24 cellular contexts compared by ENCODE assay signal in the genomic region with DNA sequence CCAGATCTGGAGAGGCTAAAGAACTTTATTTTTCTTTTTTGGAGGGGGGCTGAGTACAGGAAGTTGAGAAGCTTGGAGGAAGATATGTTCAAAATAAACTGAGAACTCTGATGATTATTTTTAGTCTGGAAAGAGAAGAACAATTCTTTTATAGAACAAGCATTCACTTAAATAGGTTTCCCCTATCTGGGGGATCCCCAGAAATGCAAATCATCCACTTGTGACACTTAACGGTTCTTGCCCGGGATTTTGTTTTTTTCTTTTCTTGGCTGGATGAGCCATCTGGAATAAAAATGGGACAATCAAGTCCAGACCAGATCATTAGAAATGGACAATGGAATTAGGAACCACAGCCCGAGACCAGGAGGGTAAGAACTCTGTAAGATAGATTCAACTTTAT.
DNase-seq lines count a peak whose midpoint lies in the region; ATAC-seq and TF ChIP-seq lines count a peak whose summit lies in the region.
"Had no signal": no experiment of that assay in that cellular context is flagged by ENCODE, and none has a peak within 500 bp of the region (broad histone marks: within the 10 kb centered on the region; RNA-seq: fewer than 3 reads in every experiment).

No MANE protein-coding gene starts in this region.

- TF ChIP-seq CTCF in smooth muscle cell (IDR thresholded peaks at IDR 0.05; ENCODE audit: borderline replicate concordance, insufficient read depth, poor library complexity, severe bottlenecking) (no peak), colonic mucosa (IDR thresholded peaks at IDR 0.05) (no peak)

- intact Hi-C loops in colonic mucosa (cut with DNase I), result no loop called here

- H3K27ac ChIP-seq in smooth muscle cell (ENCODE audit: low read depth), result no peak overlapping the region
- no peak overlapping the region for H3K27ac ChIP-seq in colonic mucosa
- H3K27ac ChIP-seq: epithelial cell of prostate, KMS-11, left lung, PC-9 had no signal

- H2AFZ ChIP-seq in smooth muscle cell (ENCODE audit: low read depth), result peak overlapping the region; percentile 45
- H2AFZ ChIP-seq: PC-9 had no signal

- peak; percentile 36 for ATAC-seq in GM18858 (IDR thresholded peaks at IDR 0.05; ENCODE audit: unreplicated experiment)
- ATAC-seq: heart right ventricle, left lung, T-cell had no signal

- H3K4me2 ChIP-seq in smooth muscle cell, result no peak overlapping the region
- H3K4me2 ChIP-seq: KMS-11, PC-9 had no signal

- 92% methylated on average over 3 of the region's 3 CpGs for WGBS in smooth muscle cell (ENCODE audit: low lambda C conversion rate)

- no peaks in the 10 kb centered on the region for H4K20me1 ChIP-seq in smooth muscle cell (ENCODE audit: low read depth)

- H3K9me3 ChIP-seq in smooth muscle cell (replicated peaks; ENCODE audit: low read depth) (no peaks in the 10 kb centered on the region), colonic mucosa (no peaks in the 10 kb centered on the region)
- H3K9me3 ChIP-seq: heart right ventricle, left lung had no signal

- H3K4me1 ChIP-seq in smooth muscle cell (ENCODE audit: low read depth) (peaks cover 6% of the 10 kb centered on the region), colonic mucosa (no peaks in the 10 kb centered on the region)
- H3K4me1 ChIP-seq: left lung had no signal

- H3K27me3 ChIP-seq in smooth muscle cell (ENCODE audit: low read depth), result no peaks in the 10 kb centered on the region
- peaks cover 2% of the 10 kb centered on the region for H3K27me3 ChIP-seq in colonic mucosa
- H3K27me3 ChIP-seq: left lung had no signal

- H3F3A ChIP-seq in smooth muscle cell (ENCODE audit: low read depth), result no peaks in the 10 kb centered on the region

- H3K36me3 ChIP-seq in smooth muscle cell (ENCODE audit: low read depth), result no peaks in the 10 kb centered on the region
- H3K36me3 ChIP-seq in colonic mucosa, result no peaks in the 10 kb centered on the region
- H3K36me3 ChIP-seq: heart right ventricle, left lung had no signal

- no peaks in the 10 kb centered on the region for H3K79me2 ChIP-seq in smooth muscle cell (ENCODE audit: low read depth)

- DNase-seq in NAMALWA (ENCODE audit: low spot score), result peak; percentile 29
- peak; percentile 15 for DNase-seq in globus pallidus (ENCODE audit: low spot score)
- no peak for DNase-seq in smooth muscle cell (lab: John Stamatoyannopoulos, UW; ENCODE audit: unreplicated experiment)
- DNase-seq in activated CD4-positive, alpha-beta T cell treated with anti-CD3 and anti-CD28 coated beads for 4 hours, result no peak
- no peak for DNase-seq in HT-29 (ENCODE audit: low spot score)
- DNase-seq in NCI-H1694 treated with DMSO at 0.1 percent for 48 hours (lab: John Stamatoyannopoulos, UW), result no peak
- DNase-seq in colonic mucosa, result no peak
- DNase-seq: activated naive CD4-positive, alpha-beta T cell treated with anti-CD3 and anti-CD28 coated beads, Interleukin-2, amount 10 ng/mL, durations not matched to agents 7 days and 5 days; CD4-positive, alpha-beta T cell; heart right ventricle; immature natural killer cell; left lung; MV-4-11; NCI-H2029; NCI-H2227 treated with DMSO at 0.1 percent for 48 hours; NCI-H774; PC-9; SHP77 treated with DMSO at 0.1 percent for 48 hours; stimulated activated CD4-positive, alpha-beta T cell treated with anti-CD3 and anti-CD28 coated beads, Interleukin-1b, Interleukin-23, amount 100 ng/mL, for 48 hours; stimulated activated naive CD4-positive, alpha-beta T cell; T-cell had no signal

- H3K9ac ChIP-seq in smooth muscle cell (ENCODE audit: low read depth) (no peak overlapping the region), colonic mucosa (ENCODE audit: low read depth in 2 of 2, low read length in 2 of 2) (no peak overlapping the region)
- H3K9ac ChIP-seq: KMS-11 had no signal

- H3K4me3 ChIP-seq in smooth muscle cell (no peak overlapping the region), colonic mucosa (no peak overlapping the region)
- H3K4me3 ChIP-seq: heart right ventricle, left lung, PC-9 had no signal

Comparison
In these comparisons a context has a peak if more than half of its experiments do, and no peak if none do; other contexts are left out.
1. DNase-seq: peak in NAMALWA (single experiment) and globus pallidus (single experiment); none in smooth muscle cell (single experiment), activated CD4-positive, alpha-beta T cell treated with anti-CD3 and anti-CD28 coated beads for 4 hours (0 of 2), HT-29 (single experiment), NCI-H1694 treated with DMSO at 0.1 percent for 48 hours (single experiment) and colonic mucosa (single experiment).